ENCODE assay signal across 23 cellular contexts in genomic region chr7:26626156-26626555, GRCh38.
DNase-seq lines count a peak whose midpoint lies in the region; ATAC-seq, FAIRE-seq and TF ChIP-seq lines count a peak whose summit lies in the region.
"Had no signal": no experiment of that assay in that cellular context is flagged by ENCODE, and none has a peak within 500 bp of the region (broad histone marks: within the 10 kb centered on the region; RNA-seq: fewer than 3 reads in every experiment).

No MANE protein-coding gene starts in this region.

- H3K27ac ChIP-seq in vagina: no peak overlapping the region
- H3K27ac ChIP-seq: 22Rv1, BLaER1, C4-2B had no signal

- ATAC-seq in activated CD4-positive, alpha-beta T cell treated with anti-CD3 and anti-CD28 coated beads for 36 hours: no peak
- no peak for ATAC-seq in natural killer cell
- ATAC-seq: CD8-positive, alpha-beta T cell had no signal

- peaks cover 5% of the 10 kb centered on the region for H3K27me3 Mint-ChIP-seq in activated CD4-positive, alpha-beta T cell treated with anti-CD3 and anti-CD28 coated beads, Interleukin-2, amount 10 ng/mL, durations not matched to agents 7 days and 5 days
- H3K27me3 Mint-ChIP-seq in activated CD4-positive, alpha-beta T cell treated with anti-CD3 and anti-CD28 coated beads for 36 hours: peaks cover 3% of the 10 kb centered on the region
- H3K27me3 Mint-ChIP-seq in osteocyte (ENCODE audit: unreplicated experiment) (no peaks in the 10 kb centered on the region), natural killer cell (ENCODE audit: low read depth in 2 of 2) (peaks cover 0 to 3% of the 10 kb centered on the region in 2 donors)
- H3K27me3 Mint-ChIP-seq: B cell had no signal

- H3K36me3 Mint-ChIP-seq in activated CD4-positive, alpha-beta T cell treated with anti-CD3 and anti-CD28 coated beads, Interleukin-2, amount 10 ng/mL, durations not matched to agents 7 days and 5 days (ENCODE audit: low read depth): no peaks in the 10 kb centered on the region
- H3K36me3 Mint-ChIP-seq in activated CD4-positive, alpha-beta T cell treated with anti-CD3 and anti-CD28 coated beads for 36 hours (ENCODE audit: low read depth): no peaks in the 10 kb centered on the region
- H3K36me3 Mint-ChIP-seq in osteocyte (ENCODE audit: unreplicated experiment): no peaks in the 10 kb centered on the region
- H3K36me3 Mint-ChIP-seq in natural killer cell: no peaks in the 10 kb centered on the region
- H3K36me3 Mint-ChIP-seq: CD4-positive, CD25-positive, alpha-beta regulatory T cell; CD8-positive, alpha-beta T cell had no signal

- H3K27me3 ChIP-seq in vagina: no peaks in the 10 kb centered on the region
- H3K27me3 ChIP-seq: BLaER1 had no signal

- H3K4me3 ChIP-seq in vagina: no peak overlapping the region
- H3K4me3 ChIP-seq: BLaER1 had no signal

- H3K27ac Mint-ChIP-seq in activated CD4-positive, alpha-beta T cell treated with anti-CD3 and anti-CD28 coated beads, Interleukin-2, amount 10 ng/mL, durations not matched to agents 7 days and 5 days: peak overlapping the region; percentile 0
- no peak overlapping the region for H3K27ac Mint-ChIP-seq in activated CD4-positive, alpha-beta T cell treated with anti-CD3 and anti-CD28 coated beads for 36 hours
- H3K27ac Mint-ChIP-seq in osteocyte (ENCODE audit: unreplicated experiment) (no peak overlapping the region), natural killer cell (no peak overlapping the region)
- H3K27ac Mint-ChIP-seq: B cell; CD4-positive, CD25-positive, alpha-beta regulatory T cell; CD8-positive, alpha-beta T cell had no signal

- no peak overlapping the region for H3K4me3 Mint-ChIP-seq in activated CD4-positive, alpha-beta T cell treated with anti-CD3 and anti-CD28 coated beads, Interleukin-2, amount 10 ng/mL, durations not matched to agents 7 days and 5 days
- H3K4me3 Mint-ChIP-seq in activated CD4-positive, alpha-beta T cell treated with anti-CD3 and anti-CD28 coated beads for 36 hours: no peak overlapping the region
- H3K4me3 Mint-ChIP-seq in osteocyte (ENCODE audit: unreplicated experiment): no peak overlapping the region
- no peak overlapping the region for H3K4me3 Mint-ChIP-seq in natural killer cell
- H3K4me3 Mint-ChIP-seq: B cell; CD4-positive, CD25-positive, alpha-beta regulatory T cell; CD8-positive, alpha-beta T cell had no signal

- TF ChIP-seq CTCF in osteocyte (IDR thresholded peaks at IDR 0.05) (no peak), vagina (IDR thresholded peaks at IDR 0.05) (no peak), natural killer cell (IDR thresholded peaks at IDR 0.05) (no peak)

- TF ChIP-seq POLR2A in vagina (IDR thresholded peaks at IDR 0.05): no peak
- no peak for TF ChIP-seq POLR2A in H54 (IDR thresholded peaks at IDR 0.05; ENCODE audit: low read depth, low read length)

- no peak for DNase-seq in activated CD4-positive, alpha-beta T cell treated with anti-CD3 and anti-CD28 coated beads, Interleukin-2, amount 10 ng/mL, durations not matched to agents 7 days and 5 days
- no peak for DNase-seq in activated CD4-positive, alpha-beta T cell treated with anti-CD3 and anti-CD28 coated beads for 36 hours
- peak; percentile 17 for DNase-seq in osteocyte (ENCODE audit: extremely low spot score, unreplicated experiment)
- peak; percentile 67 to 71 for DNase-seq in vagina (ENCODE audit: extremely low spot score in 2 of 2)
- DNase-seq in H54 (ENCODE audit: insufficient read length, low spot score): no peak
- no peak for DNase-seq in NCI-H2029 (lab: John Stamatoyannopoulos, UW)
- no peak for DNase-seq in natural killer cell
- DNase-seq: Caco-2; CD4-positive, CD25-positive, alpha-beta regulatory T cell; CD8-positive, alpha-beta T cell; DMS153; DND-41; GOT3; H7; HCEC 1CT had no signal

- POLR2A ChIA-PET in activated CD4-positive, alpha-beta T cell treated with anti-CD3 and anti-CD28 coated beads, Interleukin-2, amount 10 ng/mL, durations not matched to agents 7 days and 5 days (lab: Charles Lee): no interaction called here
- POLR2A ChIA-PET in activated CD4-positive, alpha-beta T cell treated with anti-CD3 and anti-CD28 coated beads for 36 hours (lab: Charles Lee): no interaction called here

- intact Hi-C loops in activated CD4-positive, alpha-beta T cell treated with anti-CD3 and anti-CD28 coated beads for 36 hours (cut with DNase I, micrococcal nuclease): no loop called here
- intact Hi-C loops in vagina (cut with DNase I) (no loop called here), natural killer cell (cut with micrococcal nuclease) (no loop called here)

- no peaks in the 10 kb centered on the region for H3K4me1 ChIP-seq in vagina
- H3K4me1 ChIP-seq: BLaER1, Caco-2 had no signal

- no peaks in the 10 kb centered on the region for H3K9me3 ChIP-seq in vagina
- H3K9me3 ChIP-seq: BLaER1, Caco-2 had no signal

- FAIRE-seq in H54 (lab: Jason Lieb, UNC): no peak
- FAIRE-seq: A204.1, G401.6, GM12892, GM19239 had no signal

- H3K36me3 ChIP-seq in vagina: no peaks in the 10 kb centered on the region
- H3K36me3 ChIP-seq: BLaER1 had no signal

- peaks cover 5% of the 10 kb centered on the region for H3K4me1 Mint-ChIP-seq in activated CD4-positive, alpha-beta T cell treated with anti-CD3 and anti-CD28 coated beads, Interleukin-2, amount 10 ng/mL, durations not matched to agents 7 days and 5 days
- no peaks in the 10 kb centered on the region for H3K4me1 Mint-ChIP-seq in activated CD4-positive, alpha-beta T cell treated with anti-CD3 and anti-CD28 coated beads for 36 hours
- H3K4me1 Mint-ChIP-seq in osteocyte (ENCODE audit: unreplicated experiment): no peaks in the 10 kb centered on the region
- H3K4me1 Mint-ChIP-seq in natural killer cell: no peaks in the 10 kb centered on the region
- H3K4me1 Mint-ChIP-seq: B cell had no signal

- CTCF ChIA-PET in activated CD4-positive, alpha-beta T cell treated with anti-CD3 and anti-CD28 coated beads, Interleukin-2, amount 10 ng/mL, durations not matched to agents 7 days and 5 days (lab: Charles Lee): no interaction called here
- CTCF ChIA-PET in activated CD4-positive, alpha-beta T cell treated with anti-CD3 and anti-CD28 coated beads for 36 hours (lab: Charles Lee): interaction anchor here (0.5 to 0.6 kb wide), 2 partner anchors 858 to 1405 kb away, joined by 3 read pairs; no protein-coding TSS in a partner anchor

- no peaks in the 10 kb centered on the region for H3K9me3 Mint-ChIP-seq in activated CD4-positive, alpha-beta T cell treated with anti-CD3 and anti-CD28 coated beads, Interleukin-2, amount 10 ng/mL, durations not matched to agents 7 days and 5 days
- H3K9me3 Mint-ChIP-seq in activated CD4-positive, alpha-beta T cell treated with anti-CD3 and anti-CD28 coated beads for 36 hours (ENCODE audit: low read depth): no peaks in the 10 kb centered on the region
- H3K9me3 Mint-ChIP-seq in osteocyte (ENCODE audit: unreplicated experiment): no peaks in the 10 kb centered on the region
- H3K9me3 Mint-ChIP-seq in natural killer cell: no peaks in the 10 kb centered on the region
- H3K9me3 Mint-ChIP-seq: CD4-positive, CD25-positive, alpha-beta regulatory T cell; CD8-positive, alpha-beta T cell had no signal

Comparison
In these comparisons a context has a peak if more than half of its experiments do, and no peak if none do; other contexts are left out.
1. DNase-seq: peak in osteocyte (single experiment) and vagina (2 of 2); none in activated CD4-positive, alpha-beta T cell treated with anti-CD3 and anti-CD28 coated beads, Interleukin-2, amount 10 ng/mL, durations not matched to agents 7 days and 5 days (single experiment), activated CD4-positive, alpha-beta T cell treated with anti-CD3 and anti-CD28 coated beads for 36 hours (single experiment), H54 (single experiment), NCI-H2029 (single experiment) and natural killer cell (single experiment).